In the genomic region with DNA sequence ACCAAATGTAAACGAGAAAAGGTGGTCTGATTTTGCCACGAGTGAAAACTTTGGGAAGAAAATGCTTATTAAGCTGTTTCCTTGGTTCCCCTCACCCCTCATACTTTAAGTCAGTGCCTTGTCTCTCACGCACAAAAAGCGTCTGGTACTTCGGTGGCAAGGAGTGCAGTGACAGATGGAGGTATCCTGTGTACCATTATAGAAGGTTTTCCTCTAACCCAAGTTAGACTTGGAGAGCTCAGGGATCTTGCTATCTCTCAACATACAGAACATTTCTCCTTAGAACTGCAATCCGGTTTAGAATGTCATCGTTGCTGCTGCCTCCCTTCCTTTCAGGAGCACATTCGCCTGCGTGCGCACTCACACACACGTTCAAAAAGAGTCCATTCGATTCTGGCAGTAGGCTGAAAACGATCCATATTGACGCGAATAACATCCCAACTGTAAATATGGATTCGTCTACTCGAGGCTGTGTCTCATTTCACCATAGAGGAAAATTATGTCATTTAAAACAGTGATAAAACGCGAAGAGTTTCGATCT, we compare ENCODE assay signal across 8 cellular contexts. TPM values are rescaled to one million over a fixed set of nuclear protein-coding genes. Genes with fewer than 3 reads are reported as not detected.
DNase-seq lines count a peak whose midpoint lies in the region; ATAC-seq and TF ChIP-seq lines count a peak whose summit lies in the region.

No MANE protein-coding gene starts in this region.

- peak overlapping the region; percentile 28 for H2BK120ac ChIP-seq in IMR-90 (ENCODE audit: low read depth, low read length)

- WGBS in IMR-90 (ENCODE audit: extremely low coverage in 2 of 2, insufficient read length in 1 of 2), 2 experiments, result 3% methylated on average over 6 of the region's 20 CpGs; no CpG with 5 or more reads in 1 of the 2 experiments
- 0 to 1% methylated on average over 20 of the region's 20 CpGs for WGBS in esophagus squamous epithelium, 2 donors

- no peak overlapping the region for H3K27ac Mint-ChIP-seq in naive B cell

- no peak overlapping the region for H3K4me3 Mint-ChIP-seq in naive B cell

- in situ Hi-C loops in Caki2 (cut with HindIII; ENCODE audit: low pct_unique_long_range_greater_than_20kb, low sequenced_read_pairs), result no loop called here
- in situ Hi-C loops in IMR-90 (cut with MboI; ENCODE audit: low sequenced_read_pairs), result loop anchor here (10.0 kb wide), 1 partner anchor 441 kb away; no protein-coding TSS in a partner anchor

- H3K36me3 ChIP-seq in IMR-90 (ENCODE audit: control insufficient read depth, insufficient read depth, low read length) (peaks cover 6% of the 10 kb centered on the region; the same call in 1 of the 2 replicates), esophagus squamous epithelium (peaks cover 0 to 7% (median 0%) of the 10 kb centered on the region in 3 donors)

- H3K4me2 ChIP-seq in IMR-90 (ENCODE audit: low read depth, low read length), result peak overlapping the region; percentile 75

- H3K27ac ChIP-seq in IMR-90 (ENCODE audit: insufficient read depth, low read length) (peak overlapping the region; percentile 91), esophagus squamous epithelium (peak overlapping the region; percentile 94 to 97 (median 95))

- H3K79me1 ChIP-seq in IMR-90 (ENCODE audit: low read depth in 1 of 2, low read length in 2 of 2), result peaks cover 0 to 18% of the 10 kb centered on the region in 2 experiments; a peak in 2 of 4 replicates

- H3K4ac ChIP-seq in IMR-90 (ENCODE audit: low read depth, low read length), result peak overlapping the region; percentile 19

- no TSS peak for BruUV-seq in IMR-90 (replicated peaks; lab: Mats Ljungman, UMichigan)

- H3K9me1 ChIP-seq in IMR-90 (ENCODE audit: insufficient read depth, low read length), result no peaks in the 10 kb centered on the region

- peaks cover 5 to 15% of the 10 kb centered on the region in 2 donors for H3K36me3 Mint-ChIP-seq in naive B cell

- peak overlapping the region; percentile 6; the same call in 1 of the 2 replicates for H2AK5ac ChIP-seq in IMR-90 (ENCODE audit: low read depth, low read length)

- H3K23ac ChIP-seq in IMR-90 (ENCODE audit: low read depth, low read length), result peak overlapping the region; percentile 34

- peak overlapping the region; percentile 10 to 78; a peak in 3 of 4 replicates for H4K8ac ChIP-seq in IMR-90 (ENCODE audit: low read depth in 2 of 2, low read length in 2 of 2)

- H3K9me3 ChIP-seq in IMR-90 (ENCODE audit: control insufficient read depth, insufficient read depth, low read length) (no peaks in the 10 kb centered on the region), esophagus squamous epithelium (no peaks in the 10 kb centered on the region)

- TF ChIP-seq CTCF in IMR-90 (conservative IDR thresholded peaks at IDR 0.05; ENCODE audit: low read depth, low read length) (no peak), esophagus squamous epithelium (IDR thresholded peaks at IDR 0.05) (no peak)

- peak overlapping the region; percentile 62; the same call in 1 of the 2 replicates for H2BK20ac ChIP-seq in IMR-90 (ENCODE audit: low read depth, low read length)

- DNase-seq in Caki2 (ENCODE audit: low read depth), result peak; percentile 49
- peak; percentile 66 for DNase-seq in IMR-90
- peak; percentile 48 to 69 for DNase-seq in SHP77 (lab: John Stamatoyannopoulos, UW)
- DNase-seq in esophagus squamous epithelium (lab: John Stamatoyannopoulos, UW), result no peak
- DNase-seq in naive B cell, result peak; percentile 13
- no peak for DNase-seq in NCI-H226

- H3K4me1 ChIP-seq in IMR-90 (ENCODE audit: control insufficient read depth, insufficient read depth, low read length) (no peaks in the 10 kb centered on the region), esophagus squamous epithelium (peaks cover 0 to 38% (median 5%) of the 10 kb centered on the region in 3 donors)

- H2AK9ac ChIP-seq in IMR-90 (replicated peaks; ENCODE audit: low read depth, low read length, poor library complexity), result peak overlapping the region; percentile 5

- H3K4me3 ChIP-seq in IMR-90 (ENCODE audit: insufficient read depth, low read depth, low read length) (peak overlapping the region; percentile 95), esophagus squamous epithelium (peak overlapping the region; percentile 55 to 80 (median 64))

- CTCF ChIA-PET in IMR-90 (lab: Yijun Ruan, JAX), result interaction anchor here (0.6 kb wide), 1 partner anchor 245 kb away, joined by 3 read pairs; no protein-coding TSS in a partner anchor

- dilution Hi-C loops in IMR-90 (cut with HindIII; ENCODE audit: low sequenced_read_pairs, unreplicated experiment), result no loop called here

- peaks cover 9 to 23% (median 19%) of the 10 kb centered on the region in 3 donors for H3K4me1 Mint-ChIP-seq in naive B cell

- H3K9me3 Mint-ChIP-seq in naive B cell, result peaks cover 0 to 3% (median 0%) of the 10 kb centered on the region in 7 donors

- H2AFZ ChIP-seq in IMR-90 (replicated peaks; ENCODE audit: low read length, poor library complexity), result peak overlapping the region; percentile 82

- POLR2A ChIA-PET in IMR-90 (lab: Charles Lee; ENCODE audit: unreplicated experiment), result no interaction called here

- peak overlapping the region; percentile 13; the same call in 2 of the 3 replicates for H2BK15ac ChIP-seq in IMR-90 (ENCODE audit: low read depth, low read length)

- H4K91ac ChIP-seq in IMR-90 (ENCODE audit: insufficient read depth, low read depth, low read length), result peak overlapping the region; percentile 73

- H3K14ac ChIP-seq in IMR-90 (replicated peaks; ENCODE audit: low read depth, low read length), result peak overlapping the region; percentile 84

- H3K27me3 ChIP-seq in IMR-90 (ENCODE audit: control insufficient read depth, insufficient read depth, low read length) (no peaks in the 10 kb centered on the region), esophagus squamous epithelium (peaks cover 0 to 6% (median 0%) of the 10 kb centered on the region in 4 donors)

- 0 out of 2 replicates have a peak, but pooled peaks have one; percentile 1 for TF ChIP-seq RAD21 in IMR-90 (IDR thresholded peaks at IDR 0.05; ENCODE audit: low read length)

- ATAC-seq in IMR-90 (ENCODE audit: low read depth) (no peak), naive B cell (ENCODE audit: low read depth in 2 of 2) (no peak), HG03097 (IDR thresholded peaks at IDR 0.05; ENCODE audit: low FRiP score, unreplicated experiment) (no peak), HG03175 (IDR thresholded peaks at IDR 0.05; ENCODE audit: unreplicated experiment) (no peak)

- H3K27me3 Mint-ChIP-seq in naive B cell, result peaks cover 0 to 9% (median 0%) of the 10 kb centered on the region in 3 donors

- H3K56ac ChIP-seq in IMR-90 (ENCODE audit: extremely low read depth, insufficient read depth, low read length), result peak overlapping the region; percentile 92; the same call in 1 of the 2 replicates

- H4K20me1 ChIP-seq in IMR-90 (ENCODE audit: insufficient read depth, low read length), result peaks cover 10% of the 10 kb centered on the region

- intact Hi-C loops in IMR-90 (cut with micrococcal nuclease) (loop anchor here (2.0 to 10.0 kb wide), 6 partner anchors 211 to 899 kb away; no protein-coding TSS in a partner anchor), esophagus squamous epithelium (cut with DNase I) (loop anchor here (10.0 kb wide), 1 partner anchor 221 kb away; no protein-coding TSS in a partner anchor)

- TF ChIP-seq POLR2A in IMR-90 (IDR thresholded peaks at IDR 0.05; ENCODE audit: low read depth, low read length) (no peak), esophagus squamous epithelium (IDR thresholded peaks at IDR 0.05) (peak in 1 of 4 donors; percentile 31)

- peak overlapping the region; percentile 86 for H4K5ac ChIP-seq in IMR-90 (ENCODE audit: low read depth, low read length)

- H3K9ac ChIP-seq in IMR-90 (ENCODE audit: low read depth, low read length), result peak overlapping the region; percentile 84

- peak overlapping the region; percentile 78 for H2BK5ac ChIP-seq in IMR-90 (ENCODE audit: low read depth, low read length, poor library complexity, severe bottlenecking)

- H3K18ac ChIP-seq in IMR-90 (ENCODE audit: low read depth, low read length), result peak overlapping the region; percentile 96

TF ChIP-seq in IMR-90, 13 proteins besides CTCF, POLR2A, EP300 and RAD21:
- TF ChIP-seq CEBPB (IDR thresholded peaks at IDR 0.05; ENCODE audit: low read depth, low read length) (no peak), MAFK (IDR thresholded peaks at IDR 0.05; ENCODE audit: low read depth, low read length) (peak; percentile 82), MXI1 (IDR thresholded peaks at IDR 0.05; ENCODE audit: borderline replicate concordance, low read depth, low read length) (no peak)
TF ChIP-seq in IMR-90: peak in this region for 1.

RNA-seq across cellular contexts. Expression of gene MARCKS, which starts 1.1 kb away (rescaled TPM):
- total RNA-seq in Caki2 (2014; rRNA removed; shearing (Covaris generic); ENCODE audit: low replicate concordance), result 43.4 and 48.6 TPM in 2 replicates
- total RNA-seq in IMR-90 (2012; rRNA removed) (40.7 and 111 TPM in 2 replicates), esophagus squamous epithelium (10 to 100 TPM; 51.5 to 91.3 (median 56.8) TPM)
- polyA plus RNA-seq in IMR-90 (2012; rRNA removed) (34.5 and 46.8 TPM in 2 replicates), naive B cell (ENCODE audit: low read depth in 6 of 6) (10 to 100 TPM in 1 of 6 donors, 1 to 10 TPM in 5; 4.8 to 11.9 (median 7.5) TPM)
- 10.9 and 24.0 TPM in 2 replicates for polyA plus RNA-seq in IMR-90 (2012; cell fraction: cytosol; rRNA removed)
- 18.4 and 20.0 TPM in 2 replicates for polyA plus RNA-seq in IMR-90 (2012; cell fraction: nucleus; rRNA removed; ENCODE audit: low replicate concordance)

Comparison
In these comparisons a context has a peak if more than half of its experiments do, and no peak if none do; other contexts are left out.
1. DNase-seq: peak in Caki2 (single experiment), IMR-90 (single experiment), SHP77 (2 of 2) and naive B cell (single experiment); none in esophagus squamous epithelium (single experiment) and NCI-H226 (single experiment).